Comparison of ENCODE assay signal across 21 cellular contexts in the genomic region with DNA sequence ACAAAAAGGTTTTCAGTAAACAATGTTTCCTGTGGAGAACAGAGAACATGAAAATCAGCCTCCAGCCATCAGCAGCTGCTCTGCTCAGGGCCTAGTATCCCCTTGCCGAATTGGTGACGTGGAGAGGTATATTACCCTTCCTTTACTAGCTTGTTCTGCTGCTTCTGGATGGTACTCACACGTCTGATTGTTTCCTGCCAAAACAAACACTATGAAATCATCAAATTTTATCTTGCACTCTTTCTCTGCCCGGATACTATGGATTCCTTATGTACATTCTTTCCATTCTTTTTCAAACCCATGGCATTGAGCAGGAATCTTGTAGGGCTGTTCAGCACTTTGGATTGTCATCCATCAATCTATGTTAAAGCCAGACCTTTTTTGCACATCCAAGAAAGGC. TPM values are rescaled to one million over a fixed set of nuclear protein-coding genes. Genes with fewer than 3 reads are reported as not detected.
A peak's percentile ranks its signal among the peaks of the same experiment; 100 is the strongest.
DNase-seq lines count a peak whose midpoint lies in the region; ATAC-seq and TF ChIP-seq lines count a peak whose summit lies in the region.
"Had no signal": no experiment of that assay in that cellular context is flagged by ENCODE, and none has a peak within 500 bp of the region (broad histone marks: within the 10 kb centered on the region; RNA-seq: fewer than 3 reads in every experiment).

No MANE protein-coding gene starts in this region.

- no peaks in the 10 kb centered on the region for H3K9me3 Mint-ChIP-seq in natural killer cell
- H3K9me3 Mint-ChIP-seq: activated T-cell treated with anti-CD3 and anti-CD28 coated beads, Interleukin-2, amount 50 U/mL, for 4 hours; GM23338; nephron progenitor cell had no signal

- in situ Hi-C loops in astrocyte of the spinal cord (cut with HindIII; ENCODE audit: low sequenced_read_pairs): no loop called here

- H3K4me1 Mint-ChIP-seq in natural killer cell: no peaks in the 10 kb centered on the region
- H3K4me1 Mint-ChIP-seq: GM23338, nephron progenitor cell had no signal

- H3K27me3 ChIP-seq in MG63: no peaks in the 10 kb centered on the region
- H3K27me3 ChIP-seq: esophagus squamous epithelium, suprapubic skin had no signal

- no peak overlapping the region for H3K4me3 Mint-ChIP-seq in natural killer cell
- H3K4me3 Mint-ChIP-seq: activated T-cell treated with anti-CD3 and anti-CD28 coated beads, Interleukin-2, amount 50 U/mL, for 4 hours; GM23338; nephron progenitor cell had no signal

- no peak for TF ChIP-seq CTCF in astrocyte of the spinal cord (IDR thresholded peaks at IDR 0.05; ENCODE audit: low read depth, low read length)
- TF ChIP-seq CTCF in foreskin fibroblast (IDR thresholded peaks at IDR 0.05; ENCODE audit: low read depth, low read length): no peak
- TF ChIP-seq CTCF in natural killer cell (IDR thresholded peaks at IDR 0.05): no peak

- H3K27ac Mint-ChIP-seq in natural killer cell: no peak overlapping the region
- H3K27ac Mint-ChIP-seq: GM23338, nephron progenitor cell had no signal

- H3K4me3 ChIP-seq in MG63 (no peak overlapping the region), astrocyte of the spinal cord (ENCODE audit: low read depth, low read length) (no peak overlapping the region), foreskin fibroblast (ENCODE audit: low read depth in 1 of 2, low read length in 2 of 2) (no peak overlapping the region)
- H3K4me3 ChIP-seq: esophagus squamous epithelium, GM23338, suprapubic skin had no signal

- DNase-seq in Daoy (ENCODE audit: low read depth): peak; percentile 5
- DNase-seq in MG63: peak; percentile 2
- DNase-seq in astrocyte of the spinal cord (ENCODE audit: low read depth, low spot score): peak; percentile 39
- peak; percentile 7 to 36 for DNase-seq in foreskin fibroblast
- DNase-seq in natural killer cell: no peak
- DNase-seq in T-helper 1 cell: no peak
- DNase-seq in NCI-H1436 treated with DMSO at 0.1 percent for 48 hours (lab: John Stamatoyannopoulos, UW): no peak
- no peak for DNase-seq in head of caudate nucleus
- DNase-seq: activated CD4-positive, CD25-positive, alpha-beta regulatory T cell treated with anti-CD3 and anti-CD28 coated beads, Interleukin-2, amount 50 U/mL, for 72 hours; activated naive CD4-positive, alpha-beta T cell treated with Interleukin-2 at 50 U/mL for 16 hours; activated T-cell treated with anti-CD3 and anti-CD28 coated beads, Interleukin-2, amount 50 U/mL, for 4 hours; C1 segment of cervical spinal cord; effector CD4-positive, alpha-beta T cell; esophagus squamous epithelium; NCI-H524 treated with DMSO at 0.1 percent for 48 hours; nephron progenitor cell; Right ventricle myocardium superior had no signal

- no peak for ATAC-seq in natural killer cell
- ATAC-seq: activated T-cell treated with anti-CD3 and anti-CD28 coated beads, Interleukin-2, amount 50 U/mL, for 4 hours; GM23338; left lobe of liver; sciatic nerve had no signal

- peaks cover 9 to 12% of the 10 kb centered on the region in 2 donors for H3K27me3 Mint-ChIP-seq in natural killer cell (ENCODE audit: low read depth in 2 of 2)

- no peaks in the 10 kb centered on the region for H3K9me3 ChIP-seq in MG63
- H3K9me3 ChIP-seq: esophagus squamous epithelium, suprapubic skin had no signal

- intact Hi-C loops in natural killer cell (cut with micrococcal nuclease) (no loop called here), head of caudate nucleus (cut with DNase I) (no loop called here)

- no peaks in the 10 kb centered on the region for H3K36me3 ChIP-seq in MG63
- H3K36me3 ChIP-seq: esophagus squamous epithelium, suprapubic skin had no signal

- H3K36me3 Mint-ChIP-seq in natural killer cell: no peaks in the 10 kb centered on the region

RNA-seq across cellular contexts. Expression of gene METAP1, which starts 18.8 kb away (rescaled TPM):
- 34.9 and 54.3 TPM in 2 replicates for total RNA-seq in Daoy (2014; rRNA removed; shearing (Covaris generic))
- total RNA-seq in MG63 (2014; rRNA removed; shearing (Covaris generic); ENCODE audit: low replicate concordance): 55.3 and 56.6 TPM in 2 replicates
- total RNA-seq in natural killer cell: 10 to 100 TPM; 41.1 to 54.3 (median 41.5) TPM

RNA-seq across cellular contexts. Expression of gene EIF4E, which starts 47.8 kb away (rescaled TPM):
- total RNA-seq in Daoy (2014; rRNA removed; shearing (Covaris generic)): 110 and 126 TPM in 2 replicates
- 81.2 and 236 TPM in 2 replicates for total RNA-seq in MG63 (2014; rRNA removed; shearing (Covaris generic); ENCODE audit: low replicate concordance)
- 10 to 100 TPM; 67.4 to 92.4 (median 75.5) TPM for total RNA-seq in natural killer cell

Comparison
In these comparisons a context has a peak if more than half of its experiments do, and no peak if none do; other contexts are left out.
1. DNase-seq: peak in Daoy (single experiment), MG63 (single experiment), astrocyte of the spinal cord (single experiment) and foreskin fibroblast (2 of 2); none in natural killer cell (single experiment), T-helper 1 cell (0 of 5), NCI-H1436 treated with DMSO at 0.1 percent for 48 hours (single experiment) and head of caudate nucleus (0 of 42).